Comparison of ENCODE assay signal across 8 cellular contexts in genomic region chr2:71071681-71072398, GRCh38. TPM values are rescaled to one million over a fixed set of nuclear protein-coding genes. Genes with fewer than 3 reads are reported as not detected.
DNase-seq lines count a peak whose midpoint lies in the region; ATAC-seq and TF ChIP-seq lines count a peak whose summit lies in the region.

No MANE protein-coding gene starts in this region.

- H3K27ac Mint-ChIP-seq in progenitor cell of endocrine pancreas = peak overlapping the region; percentile 92

- no peak for TF ChIP-seq CTCF in ascending aorta (IDR thresholded peaks at IDR 0.05)
- TF ChIP-seq CTCF in progenitor cell of endocrine pancreas (IDR thresholded peaks at IDR 0.05; ENCODE audit: unreplicated experiment) = no peak

- intact Hi-C loops in ascending aorta (cut with DNase I) = no loop called here

- H3K27ac ChIP-seq in ascending aorta = peak overlapping the region; percentile 2 to 51

- no peaks in the 10 kb centered on the region for H3K9me3 Mint-ChIP-seq in progenitor cell of endocrine pancreas (ENCODE audit: low read depth)

- no peaks in the 10 kb centered on the region for H3K27me3 Mint-ChIP-seq in progenitor cell of endocrine pancreas

- H3K4me1 ChIP-seq in ascending aorta = peaks cover 6 to 22% of the 10 kb centered on the region in 2 donors

- H3K27me3 ChIP-seq in ascending aorta = no peaks in the 10 kb centered on the region

- H3K4me3 ChIP-seq in ascending aorta = no peak overlapping the region

- no peaks in the 10 kb centered on the region for H3K9me3 ChIP-seq in ascending aorta

- ATAC-seq in GM18867 (IDR thresholded peaks at IDR 0.05; ENCODE audit: unreplicated experiment) = peak; percentile 35
- ATAC-seq in HG03045 (IDR thresholded peaks at IDR 0.05; ENCODE audit: unreplicated experiment) = peak; percentile 27

- peaks cover 16% of the 10 kb centered on the region for H3K4me1 Mint-ChIP-seq in progenitor cell of endocrine pancreas (ENCODE audit: low read depth)

- no peak overlapping the region for H3K4me3 Mint-ChIP-seq in progenitor cell of endocrine pancreas (ENCODE audit: low read depth)

- DNase-seq in T-helper 1 cell (peak; percentile 45 to 60 (median 56)), ascending aorta (ENCODE audit: low spot score in 2 of 2) (no peak), progenitor cell of endocrine pancreas (ENCODE audit: low spot score, unreplicated experiment) (no peak), NCI-H128 (lab: John Stamatoyannopoulos, UW; ENCODE audit: unreplicated experiment) (no peak), DMS114 treated with DMSO at 0.1 percent for 48 hours (lab: John Stamatoyannopoulos, UW; ENCODE audit: unreplicated experiment) (no peak), NCI-H748 treated with DMSO at 0.1 percent for 48 hours (lab: John Stamatoyannopoulos, UW) (no peak)

- H3K36me3 Mint-ChIP-seq in progenitor cell of endocrine pancreas (ENCODE audit: insufficient read depth) = peaks cover 15% of the 10 kb centered on the region

- peaks cover 37 to 43% of the 10 kb centered on the region in 2 donors for H3K36me3 ChIP-seq in ascending aorta

RNA-seq across cellular contexts. Expression of gene NAGK, which starts 3.4 kb away (rescaled TPM):
- total RNA-seq in ascending aorta = 97.4 TPM
- total RNA-seq in progenitor cell of endocrine pancreas = 115 and 127 TPM in 2 replicates

RNA-seq across cellular contexts. Expression of gene MCEE, which starts 58.2 kb away (rescaled TPM):
- total RNA-seq in ascending aorta (2.0 TPM), progenitor cell of endocrine pancreas (14.4 and 15.2 TPM in 2 replicates)

RNA-seq across cellular contexts. Expression of gene MPHOSPH10, which starts 58.6 kb away (rescaled TPM):
- total RNA-seq in ascending aorta (23.0 TPM), progenitor cell of endocrine pancreas (55.4 and 69.2 TPM in 2 replicates)

Comparison
In these comparisons a context has a peak if more than half of its experiments do, and no peak if none do; other contexts are left out.
1. DNase-seq: peak in T-helper 1 cell (5 of 5); none in ascending aorta (0 of 2), progenitor cell of endocrine pancreas (single experiment), NCI-H128 (single experiment), DMS114 treated with DMSO at 0.1 percent for 48 hours (single experiment) and NCI-H748 treated with DMSO at 0.1 percent for 48 hours (single experiment).